Comparison of ENCODE assay signal across 18 cellular contexts in genomic region chr19:4042731-4043082, GRCh38. TPM values are rescaled to one million over a fixed set of nuclear protein-coding genes. Genes with fewer than 3 reads are reported as not detected.
A peak's percentile ranks its signal among the peaks of the same experiment; 100 is the strongest.
DNase-seq lines count a peak whose midpoint lies in the region; ATAC-seq, FAIRE-seq and TF ChIP-seq lines count a peak whose summit lies in the region.
"Had no signal": no experiment of that assay in that cellular context is flagged by ENCODE, and none has a peak within 500 bp of the region (broad histone marks: within the 10 kb centered on the region; RNA-seq: fewer than 3 reads in every experiment).

No MANE protein-coding gene starts in this region.

- 20 to 54% (median 43%) methylated on average over 12 to 14 of the region's 14 CpGs for WGBS in small intestine, 3 donors

- peaks cover 7% of the 10 kb centered on the region for H3K36me3 Mint-ChIP-seq in chondrocyte (ENCODE audit: low read depth)

- no peaks in the 10 kb centered on the region for H3K9me3 Mint-ChIP-seq in chondrocyte (ENCODE audit: low read depth)
- H3K9me3 Mint-ChIP-seq: activated T-cell treated with anti-CD3 and anti-CD28 coated beads, Interleukin-2, amount 50 U/mL, for 72 hours; effector memory CD8-positive, alpha-beta T cell had no signal

- H3K4me3 ChIP-seq in DND-41 (ENCODE audit: low read depth in 1 of 2, low read length in 2 of 2): no peak overlapping the region
- H3K4me3 ChIP-seq in small intestine (ENCODE audit: low read depth in 1 of 2, low read length in 2 of 2): no peak overlapping the region

- intact Hi-C loops in left colon (cut with DNase I, micrococcal nuclease): no loop called here

- H3K27me3 Mint-ChIP-seq in chondrocyte (ENCODE audit: low read depth): no peaks in the 10 kb centered on the region
- H3K27me3 Mint-ChIP-seq: effector memory CD8-positive, alpha-beta T cell had no signal

- DNase-seq in DND-41 (no peak), left colon (peak in 1 of 2 donors; percentile 49), small intestine (peak; percentile 42), chondrocyte (ENCODE audit: low spot score) (no peak), NCI-H1417 (lab: John Stamatoyannopoulos, UW) (no peak), HTR-8/SVneo (ENCODE audit: insufficient read length, low spot score) (no peak)
- DNase-seq: activated CD4-positive, alpha-beta T cell treated with anti-CD3 and anti-CD28 coated beads for 4 hours; activated T-cell treated with anti-CD3 and anti-CD28 coated beads, Interleukin-2, amount 50 U/mL, for 72 hours; anterior cingulate cortex; DMS 273 treated with DMSO at 0.1 percent for 48 hours; effector memory CD8-positive, alpha-beta T cell; NCI-H1105; NCI-H446 treated with DMSO at 0.1 percent for 48 hours; T-helper 2 cell had no signal

- peaks cover 33% of the 10 kb centered on the region for H4K20me1 ChIP-seq in DND-41 (ENCODE audit: insufficient read depth, low read length)

- H2AFZ ChIP-seq in DND-41 (ENCODE audit: low read depth, low read length): no peak overlapping the region

- H3K36me3 ChIP-seq in DND-41 (ENCODE audit: insufficient read depth, low read length): peaks cover 45% of the 10 kb centered on the region
- peaks cover 0 to 10% of the 10 kb centered on the region in 2 donors for H3K36me3 ChIP-seq in small intestine (ENCODE audit: control insufficient read depth in 2 of 2, insufficient read depth in 2 of 2, low read length in 2 of 2)

- H3K27ac Mint-ChIP-seq in chondrocyte (ENCODE audit: unreplicated experiment): no peak overlapping the region

- H3K79me2 ChIP-seq in DND-41 (ENCODE audit: insufficient read depth, low read length): peaks cover 37% of the 10 kb centered on the region

- no peaks in the 10 kb centered on the region for H3K27me3 ChIP-seq in DND-41 (ENCODE audit: insufficient read depth, low read length, poor library complexity)
- H3K27me3 ChIP-seq in small intestine (ENCODE audit: control insufficient read depth in 2 of 2, insufficient read depth in 2 of 2, low read length in 2 of 2): no peaks in the 10 kb centered on the region

- FAIRE-seq in small intestine (lab: Jason Lieb, UNC) (no peak), HTR-8/SVneo (lab: Jason Lieb, UNC) (no peak)
- FAIRE-seq: keratinocyte, RCC 7860 had no signal

- ATAC-seq in DND-41 (ENCODE audit: insufficient read depth, low read depth): 0 out of 3 replicates have a peak, but pooled peaks have one; percentile 15
- peak; percentile 40 for ATAC-seq in left colon
- ATAC-seq in HG03175 (IDR thresholded peaks at IDR 0.05; ENCODE audit: unreplicated experiment): no peak

- no peaks in the 10 kb centered on the region for H3K4me1 ChIP-seq in DND-41 (ENCODE audit: insufficient read depth, low read length)
- no peaks in the 10 kb centered on the region for H3K4me1 ChIP-seq in small intestine (ENCODE audit: control insufficient read depth in 2 of 2, insufficient read depth in 1 of 2, low read depth in 1 of 2, low read length in 1 of 2)

- H3K27ac ChIP-seq in DND-41 (ENCODE audit: low read length): no peak overlapping the region
- peak overlapping the region; percentile 73 for H3K27ac ChIP-seq in VCaP
- H3K27ac ChIP-seq in small intestine (ENCODE audit: low read depth in 1 of 2, low read length in 1 of 2): peak overlapping the region; percentile 65 to 69

- H3K9me3 ChIP-seq in DND-41 (ENCODE audit: insufficient read depth, low read length, severe bottlenecking) (no peaks in the 10 kb centered on the region), small intestine (ENCODE audit: control insufficient read depth, low read depth) (no peaks in the 10 kb centered on the region)

- no peak for TF ChIP-seq CTCF in DND-41 (IDR thresholded peaks at IDR 0.05; ENCODE audit: borderline replicate concordance, extremely low read depth, low read length, poor library complexity, severe bottlenecking)
- no peak for TF ChIP-seq CTCF in VCaP (conservative IDR thresholded peaks at IDR 0.05)
- no peak for TF ChIP-seq CTCF in chondrocyte (IDR thresholded peaks at IDR 0.05)

- H3K4me3 Mint-ChIP-seq in chondrocyte (ENCODE audit: unreplicated experiment): no peak overlapping the region
- H3K4me3 Mint-ChIP-seq: activated T-cell treated with anti-CD3 and anti-CD28 coated beads, Interleukin-2, amount 50 U/mL, for 72 hours; effector memory CD8-positive, alpha-beta T cell had no signal

- H3K4me2 ChIP-seq in DND-41 (ENCODE audit: insufficient read depth, low read length): no peak overlapping the region

- H3K4me1 Mint-ChIP-seq in chondrocyte (ENCODE audit: low read depth): no peaks in the 10 kb centered on the region

- no peak overlapping the region for H3K9ac ChIP-seq in DND-41 (ENCODE audit: low read depth, low read length)

RNA-seq across cellular contexts. Expression of gene ZBTB7A, which starts 24.0 kb away (rescaled TPM):
- total RNA-seq in left colon (100 to 1,000 TPM; 110 to 124 TPM), chondrocyte (29.4 to 29.9 TPM (median 29.5 TPM) in 3 replicates)
- polyA plus RNA-seq in small intestine: 10 to 100 TPM; 14.3 to 27.0 (median 16.8) TPM

RNA-seq across cellular contexts. Expression of gene PIAS4, which starts 35.2 kb away (rescaled TPM):
- total RNA-seq in left colon (10 to 100 TPM; 25.1 to 27.7 TPM), chondrocyte (26.3 to 29.7 TPM (median 26.7 TPM) in 3 replicates)
- polyA plus RNA-seq in small intestine: 10 to 100 TPM; 10.8 to 14.8 (median 11.4) TPM

RNA-seq across cellular contexts. Expression of gene EEF2, which starts 57.4 kb away (rescaled TPM):
- total RNA-seq in left colon (1,000 to 10,000 TPM; 1,955 to 2,053 TPM), chondrocyte (2,036 to 2,432 TPM (median 2,370 TPM) in 3 replicates)
- polyA plus RNA-seq in small intestine: 1,000 to 10,000 TPM in 2 of 3 donors, 100 to 1,000 TPM in 1; 962 to 2,089 (median 1,343) TPM
